In the genomic region with DNA sequence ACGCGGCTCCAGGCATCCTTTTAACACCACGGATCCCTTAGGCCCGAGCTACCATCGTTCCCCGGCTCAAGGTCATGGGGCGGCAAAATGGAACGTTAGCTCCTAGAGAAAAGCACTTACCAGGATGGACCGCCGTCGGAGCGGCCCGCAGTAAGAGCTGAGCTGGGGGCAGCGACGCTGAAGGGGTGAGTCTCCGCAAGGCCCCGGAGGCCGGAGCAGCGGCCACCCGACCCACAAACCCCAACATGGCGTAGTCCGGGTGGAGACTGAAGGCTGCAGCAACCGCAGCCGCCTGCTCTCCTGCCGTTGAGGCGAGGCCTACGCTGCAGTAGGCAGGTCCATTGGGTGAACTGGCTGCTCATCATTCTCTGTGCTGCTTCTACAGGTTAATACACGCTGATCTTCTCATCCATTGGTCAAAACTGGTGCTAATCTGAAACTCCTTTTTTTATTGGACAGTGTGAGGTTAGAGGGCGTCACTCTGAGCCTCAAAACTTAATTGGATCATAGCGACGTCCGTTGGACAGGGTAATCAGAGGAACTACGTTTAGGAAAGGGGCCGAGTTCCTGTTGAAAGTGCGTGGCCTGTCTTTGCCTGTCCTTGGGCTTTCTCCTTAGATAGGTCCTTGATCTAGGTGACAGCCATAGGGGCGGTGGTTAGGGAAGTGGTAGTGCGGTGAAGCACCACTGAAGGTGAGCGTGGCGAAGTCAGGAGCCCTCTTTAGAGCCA, we compare ENCODE assay signal across 8 cellular contexts. TPM values are rescaled to one million over a fixed set of nuclear protein-coding genes. Genes with fewer than 3 reads are reported as not detected.
DNase-seq lines count a peak whose midpoint lies in the region; ATAC-seq, FAIRE-seq and TF ChIP-seq lines count a peak whose summit lies in the region.

A gene (minus strand): TSS at position 268 of the 730 bp plus-strand sequence. CDS start 21 bp downstream, at position 247.

- 1 to 5% (median 2%) methylated on average over 39 of the region's 39 CpGs for WGBS in psoas muscle, 3 donors

- DNase-seq in NCI-H187 treated with DMSO at 0.1 percent for 48 hours (lab: John Stamatoyannopoulos, UW) (peak; percentile 99), anterior cingulate cortex (lab: John Stamatoyannopoulos, UW) (peak; percentile 35 to 99 (median 92)), right atrium auricular region (ENCODE audit: low spot score) (peak; percentile 98), psoas muscle (peak; percentile 93 to 96), urothelium cell line (ENCODE audit: low spot score) (peak; percentile 98)

- H3K4me3 ChIP-seq in right atrium auricular region (peak within 1 kb of the TSS; percentile 93 to 100), psoas muscle (peak within 1 kb of the TSS; percentile 99)

- intact Hi-C loops in T-helper 2 cell treated with Interferon-gamma antibody and Interleukin-4, amounts not matched to agents 100 ng/mL and 5 ng/mL, for 36 hours (cut with micrococcal nuclease) = loop anchor here (1.0 to 2.0 kb wide), 5 partner anchors 10 to 105 kb away; a partner anchor contains a TSS
- intact Hi-C loops in psoas muscle (cut with DNase I) = loop anchor here (2.0 to 5.0 kb wide), 3 partner anchors 36 to 75 kb away; a partner anchor contains a TSS

- no peak for FAIRE-seq in urothelium cell line (lab: Jason Lieb, UNC)

- H3K36me3 ChIP-seq in right atrium auricular region (peaks cover 39% of the 10 kb centered on the region), psoas muscle (ENCODE audit: insufficient read depth in 1 of 2, low read depth in 1 of 2) (peaks cover 15 to 40% of the 10 kb centered on the region in 2 donors)

- ATAC-seq in GM18499 (IDR thresholded peaks at IDR 0.05; ENCODE audit: insufficient read depth, unreplicated experiment) (peak; percentile 99), HG02943 (IDR thresholded peaks at IDR 0.05; ENCODE audit: low read depth, unreplicated experiment) (peak; percentile 98), psoas muscle (peak; percentile 97 to 98 (median 98))

- H3K4me1 ChIP-seq in right atrium auricular region = peaks cover 0 to 31% of the 10 kb centered on the region in 2 donors
- peaks cover 29% of the 10 kb centered on the region for H3K4me1 ChIP-seq in psoas muscle

- TF ChIP-seq CTCF in right atrium auricular region (IDR thresholded peaks at IDR 0.05) (no peak), psoas muscle (IDR thresholded peaks at IDR 0.05) (no peak)

- H3K27me3 ChIP-seq in right atrium auricular region = no peaks in the 10 kb centered on the region
- H3K27me3 ChIP-seq in psoas muscle (ENCODE audit: insufficient read depth in 3 of 3, low read length in 2 of 3) = no peaks in the 10 kb centered on the region

- H3K27ac ChIP-seq in right atrium auricular region (peak within 1 kb of the TSS; percentile 94 to 97), psoas muscle (peak within 1 kb of the TSS; percentile 98)

- no peaks in the 10 kb centered on the region for H3K9me3 ChIP-seq in right atrium auricular region
- H3K9me3 ChIP-seq in psoas muscle = no peaks in the 10 kb centered on the region

RNA-seq across cellular contexts. Expression of the gene that starts here (rescaled TPM):
- 509 and 518 TPM in 2 replicates for total RNA-seq in T-helper 2 cell treated with Interferon-gamma antibody and Interleukin-4, amounts not matched to agents 100 ng/mL and 5 ng/mL, for 36 hours
- total RNA-seq in right atrium auricular region (1,000 to 10,000 TPM; 1,028 to 1,860 TPM), psoas muscle (1,000 to 10,000 TPM; 1,044 to 2,377 (median 1,300) TPM)
- polyA plus RNA-seq in psoas muscle = 1,000 to 10,000 TPM; 1,196 to 2,759 (median 1,470) TPM

Comparison
In these comparisons a context has a peak if more than half of its experiments do, and no peak if none do; other contexts are left out.
1. Peak in every context shown above with its lines: DNase-seq, ATAC-seq, H3K4me3 ChIP-seq and H3K27ac ChIP-seq.